In the genomic region with DNA sequence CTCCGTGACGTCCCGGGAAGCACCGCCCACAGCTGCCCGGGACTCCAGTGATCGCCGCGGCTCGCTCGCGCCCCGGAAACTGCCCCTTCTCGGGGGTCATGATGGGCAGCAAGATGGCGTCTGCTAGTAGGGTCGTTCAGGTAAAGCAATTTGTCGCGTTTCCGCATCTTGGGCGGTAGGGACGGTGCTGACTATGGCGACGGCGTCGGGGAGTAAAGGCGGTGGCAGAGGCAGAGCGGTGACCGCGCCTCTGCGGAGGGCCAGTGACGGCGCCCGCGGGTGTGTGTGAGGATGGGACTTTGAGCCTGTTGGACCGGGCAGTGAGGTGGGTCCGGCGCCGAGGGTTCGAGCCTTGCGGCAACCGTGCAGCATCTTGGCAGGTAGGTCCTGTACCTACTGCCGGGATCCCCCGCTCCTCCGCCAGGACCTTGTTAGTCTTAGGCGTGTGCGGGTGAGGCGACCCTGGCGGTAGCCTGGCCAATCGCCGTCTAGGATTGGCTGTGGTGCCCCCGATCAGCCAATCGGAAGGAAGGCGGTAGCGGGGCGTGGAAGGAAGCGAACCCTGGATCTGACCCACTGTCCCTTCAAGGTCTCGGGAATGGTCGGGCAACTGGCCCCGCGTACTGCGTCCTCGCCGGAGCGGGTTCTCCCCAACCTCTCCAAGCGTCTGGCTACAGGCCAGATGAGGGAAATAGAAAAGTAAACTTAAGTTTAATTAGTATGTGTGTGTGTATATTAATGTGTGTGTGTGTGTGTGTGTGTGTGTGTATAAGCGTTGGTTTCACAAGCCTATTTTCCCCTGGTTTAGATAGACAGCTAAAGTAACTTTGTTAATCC, we compare ENCODE assay signal across 1 cellular context.
TF ChIP-seq lines count a peak whose summit lies in the region.

No MANE protein-coding gene starts in this region.

TF ChIP-seq in IMR-90, 13 proteins besides CTCF, POLR2A, EP300 and RAD21 (continued from another document):
- TF ChIP-seq, protein P1, sequence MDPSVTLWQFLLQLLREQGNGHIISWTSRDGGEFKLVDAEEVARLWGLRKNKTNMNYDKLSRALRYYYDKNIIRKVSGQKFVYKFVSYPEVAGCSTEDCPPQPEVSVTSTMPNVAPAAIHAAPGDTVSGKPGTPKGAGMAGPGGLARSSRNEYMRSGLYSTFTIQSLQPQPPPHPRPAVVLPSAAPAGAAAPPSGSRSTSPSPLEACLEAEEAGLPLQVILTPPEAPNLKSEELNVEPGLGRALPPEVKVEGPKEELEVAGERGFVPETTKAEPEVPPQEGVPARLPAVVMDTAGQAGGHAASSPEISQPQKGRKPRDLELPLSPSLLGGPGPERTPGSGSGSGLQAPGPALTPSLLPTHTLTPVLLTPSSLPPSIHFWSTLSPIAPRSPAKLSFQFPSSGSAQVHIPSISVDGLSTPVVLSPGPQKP (IDR thresholded peaks at IDR 0.05; ENCODE audit: borderline replicate concordance, low read depth, low read length), result no peak
- TF ChIP-seq BHLHE40 (IDR thresholded peaks at IDR 0.05; ENCODE audit: low read depth, low read length), result no peak; the same call in 1 of the 2 replicates
- TF ChIP-seq, protein P2, sequence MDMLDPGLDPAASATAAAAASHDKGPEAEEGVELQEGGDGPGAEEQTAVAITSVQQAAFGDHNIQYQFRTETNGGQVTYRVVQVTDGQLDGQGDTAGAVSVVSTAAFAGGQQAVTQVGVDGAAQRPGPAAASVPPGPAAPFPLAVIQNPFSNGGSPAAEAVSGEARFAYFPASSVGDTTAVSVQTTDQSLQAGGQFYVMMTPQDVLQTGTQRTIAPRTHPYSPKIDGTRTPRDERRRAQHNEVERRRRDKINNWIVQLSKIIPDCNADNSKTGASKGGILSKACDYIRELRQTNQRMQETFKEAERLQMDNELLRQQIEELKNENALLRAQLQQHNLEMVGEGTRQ (IDR thresholded peaks at IDR 0.05; ENCODE audit: low read depth, low read length), result no peak
